Comparison of ENCODE assay signal across 8 cellular contexts in genomic region chr19:10517361-10517759, GRCh38. TPM values are rescaled to one million over a fixed set of nuclear protein-coding genes. Genes with fewer than 3 reads are reported as not detected.
DNase-seq lines count a peak whose midpoint lies in the region; TF ChIP-seq lines count a peak whose summit lies in the region.

TSS of gene S1PR5 (minus strand) at chr19:10517447. CDS start at chr19:10515011, 2,436 bp downstream.

- CTCF ChIA-PET in BJ (lab: Yijun Ruan, JAX), result interaction anchor here (1.1 to 1.7 kb wide), 4 partner anchors 10 to 63 kb away, joined by 3 to 6 read pairs (median 5); no protein-coding TSS in a partner anchor

- H3K4me3 Mint-ChIP-seq in HFFc6, result peak within 1 kb of the TSS; percentile 87
- peak within 1 kb of the TSS; percentile 72 for H3K4me3 Mint-ChIP-seq in activated naive CD4-positive, alpha-beta T cell treated with anti-CD3 and anti-CD28 coated beads, Interleukin-2, amount 50 U/mL, for 24 hours

- TF ChIP-seq CTCF in BJ (IDR thresholded peaks at IDR 0.05; ENCODE audit: insufficient read depth, low read depth, low read length) (no peak), HFFc6 (IDR thresholded peaks at IDR 0.05) (no peak)

- no peak for DNase-seq in BJ (ENCODE audit: low read depth)
- DNase-seq in HFFc6, result no peak
- DNase-seq in hippocampal formation (lab: John Stamatoyannopoulos, UW), result peak; percentile 76 to 88
- no peak for DNase-seq in retina
- DNase-seq in H4 (ENCODE audit: low spot score), result no peak
- no peak for DNase-seq in NK-92 (lab: John Stamatoyannopoulos, UW; ENCODE audit: unreplicated experiment)

- H3K9ac ChIP-seq in skeletal muscle satellite cell (ENCODE audit: low read depth, low read length), result no peak within 1 kb of the TSS

- H3K27ac Mint-ChIP-seq in HFFc6, result peak within 1 kb of the TSS; percentile 77
- no peak within 1 kb of the TSS for H3K27ac Mint-ChIP-seq in activated naive CD4-positive, alpha-beta T cell treated with anti-CD3 and anti-CD28 coated beads, Interleukin-2, amount 50 U/mL, for 24 hours

- H3K9me3 Mint-ChIP-seq in HFFc6, result no peaks in the 10 kb centered on the region
- H3K9me3 Mint-ChIP-seq in activated naive CD4-positive, alpha-beta T cell treated with anti-CD3 and anti-CD28 coated beads, Interleukin-2, amount 50 U/mL, for 24 hours, result no peaks in the 10 kb centered on the region

- peaks cover 6% of the 10 kb centered on the region for H3K27me3 Mint-ChIP-seq in HFFc6 (ENCODE audit: insufficient read depth)
- H3K27me3 Mint-ChIP-seq in activated naive CD4-positive, alpha-beta T cell treated with anti-CD3 and anti-CD28 coated beads, Interleukin-2, amount 50 U/mL, for 24 hours, result peaks cover 37% of the 10 kb centered on the region

- peaks cover 19% of the 10 kb centered on the region for H3K4me1 ChIP-seq in skeletal muscle satellite cell (ENCODE audit: control insufficient read depth, insufficient read depth, low read length)

- H3K4me3 ChIP-seq in BJ (ENCODE audit: low read depth, low read length) (peak within 1 kb of the TSS; percentile 30), skeletal muscle satellite cell (ENCODE audit: low read length) (peak within 1 kb of the TSS; percentile 59)

- H3K27me3 ChIP-seq in BJ (ENCODE audit: control insufficient read depth, insufficient read depth, low read length), result peaks cover 27% of the 10 kb centered on the region
- peaks cover 57% of the 10 kb centered on the region for H3K27me3 ChIP-seq in skeletal muscle satellite cell (ENCODE audit: control insufficient read depth, insufficient read depth, low read length)

- H3K36me3 ChIP-seq in BJ (ENCODE audit: control insufficient read depth, insufficient read depth, low read length), result no peaks in the 10 kb centered on the region
- H3K36me3 ChIP-seq in skeletal muscle satellite cell (ENCODE audit: insufficient read depth, low read length), result no peaks in the 10 kb centered on the region

- POLR2A ChIA-PET in BJ (lab: Charles Lee), result no interaction called here

- no peaks in the 10 kb centered on the region for H3K36me3 Mint-ChIP-seq in HFFc6 (ENCODE audit: low read depth)
- peaks cover 4% of the 10 kb centered on the region for H3K36me3 Mint-ChIP-seq in activated naive CD4-positive, alpha-beta T cell treated with anti-CD3 and anti-CD28 coated beads, Interleukin-2, amount 50 U/mL, for 24 hours

- H3K4me2 ChIP-seq in skeletal muscle satellite cell (ENCODE audit: low read length), result peak within 1 kb of the TSS; percentile 72

- H3K9me3 ChIP-seq in skeletal muscle satellite cell (replicated peaks; ENCODE audit: low read length), result no peaks in the 10 kb centered on the region

- peaks cover 32% of the 10 kb centered on the region for H3K4me1 Mint-ChIP-seq in HFFc6 (ENCODE audit: low read depth)
- H3K4me1 Mint-ChIP-seq in activated naive CD4-positive, alpha-beta T cell treated with anti-CD3 and anti-CD28 coated beads, Interleukin-2, amount 50 U/mL, for 24 hours, result peaks cover 36% of the 10 kb centered on the region

RNA-seq across cellular contexts. Expression of gene S1PR5, which starts in this region (rescaled TPM):
- polyA plus RNA-seq in BJ (2011; rRNA removed), result 0.23 and 0.40 TPM in 2 replicates
- polyA minus RNA-seq in BJ (2011; rRNA and poly(A)+ RNA removed), result 0.14 and 0.21 TPM in 2 replicates
- total RNA-seq in HFFc6 (2021; fragmentation: NEBNext Ultra II Directional; extraction: Animal tissue kit (Norgen Biotek cat#: 25700)), result 1 to 10 TPM; 1.9 to 2.6 (median 2.4) TPM
- total RNA-seq in skeletal muscle satellite cell (2012; rRNA removed), result 0.25 TPM in 1 of 2 replicates, not detected in the other
- total RNA-seq in H4 (2014; rRNA removed; shearing (Covaris generic)), result 1.0 and 1.7 TPM in 2 replicates

Comparison
In these comparisons a context has a peak if more than half of its experiments do, and no peak if none do; other contexts are left out.
1. DNase-seq: peak in hippocampal formation (2 of 2); none in BJ (single experiment), HFFc6 (single experiment), retina (single experiment), H4 (single experiment) and NK-92 (single experiment).